Comparison of ENCODE assay signal across 8 cellular contexts in genomic region chr6:3163248-3163594, GRCh38. TPM values are rescaled to one million over a fixed set of nuclear protein-coding genes. Genes with fewer than 3 reads are reported as not detected.
DNase-seq lines count a peak whose midpoint lies in the region; ATAC-seq and TF ChIP-seq lines count a peak whose summit lies in the region.

No MANE protein-coding gene starts in this region.

- H3K27me3 Mint-ChIP-seq in activated naive CD8-positive, alpha-beta T cell treated with anti-CD3 and anti-CD28 coated beads, Interleukin-2, amount 10 ng/mL, durations not matched to agents 7 days and 5 days: peaks cover 32% of the 10 kb centered on the region

- no peak for DNase-seq in activated naive CD8-positive, alpha-beta T cell treated with anti-CD3 and anti-CD28 coated beads, Interleukin-2, amount 10 ng/mL, durations not matched to agents 7 days and 5 days
- no peak for DNase-seq in vagina (ENCODE audit: extremely low spot score in 2 of 2)
- DNase-seq in activated CD4-positive, CD25-positive, alpha-beta regulatory T cell treated with anti-CD3 and anti-CD28 coated beads, Interleukin-2, amount 50 U/mL, for 72 hours: no peak
- no peak for DNase-seq in NCI-H524 (lab: John Stamatoyannopoulos, UW)

- H3K9me3 ChIP-seq in liver (ENCODE audit: control insufficient read depth in 4 of 4, low read length in 3 of 4) (no peaks in the 10 kb centered on the region), vagina (no peaks in the 10 kb centered on the region)

- no peaks in the 10 kb centered on the region for H3K27me3 ChIP-seq in liver (ENCODE audit: control insufficient read depth in 4 of 4, insufficient read depth in 4 of 4, low read length in 3 of 4)
- H3K27me3 ChIP-seq in vagina: no peaks in the 10 kb centered on the region

- H3K27ac Mint-ChIP-seq in activated naive CD8-positive, alpha-beta T cell treated with anti-CD3 and anti-CD28 coated beads, Interleukin-2, amount 10 ng/mL, durations not matched to agents 7 days and 5 days: peak overlapping the region; percentile 50

- 19% methylated on average over 13 of the region's 13 CpGs for WGBS in liver

- POLR2A ChIA-PET in activated naive CD8-positive, alpha-beta T cell treated with anti-CD3 and anti-CD28 coated beads, Interleukin-2, amount 10 ng/mL, durations not matched to agents 7 days and 5 days (lab: Charles Lee): interaction anchor here (1.5 kb wide), 1 partner anchor 96 kb away, joined by 5 read pairs; no protein-coding TSS in a partner anchor

- peak; percentile 4 for ATAC-seq in HG02970 (IDR thresholded peaks at IDR 0.05; ENCODE audit: low FRiP score, unreplicated experiment)
- ATAC-seq in activated naive CD8-positive, alpha-beta T cell treated with anti-CD3 and anti-CD28 coated beads, Interleukin-2, amount 10 ng/mL, durations not matched to agents 7 days and 5 days (ENCODE audit: low read depth): peak; percentile 1
- no peak for ATAC-seq in HG02759 (IDR thresholded peaks at IDR 0.05; ENCODE audit: unreplicated experiment)

- peaks cover 18% of the 10 kb centered on the region for H3K4me1 Mint-ChIP-seq in activated naive CD8-positive, alpha-beta T cell treated with anti-CD3 and anti-CD28 coated beads, Interleukin-2, amount 10 ng/mL, durations not matched to agents 7 days and 5 days

- H3K27ac ChIP-seq in liver (ENCODE audit: low read depth in 1 of 2, low read length in 2 of 2) (no peak overlapping the region), vagina (peak overlapping the region; percentile 95)

- no peak for TF ChIP-seq CTCF in liver (IDR thresholded peaks at IDR 0.05; ENCODE audit: low read depth, low read length, missing input control)
- TF ChIP-seq CTCF in vagina (IDR thresholded peaks at IDR 0.05): no peak

- H3K36me3 ChIP-seq in liver (ENCODE audit: control insufficient read depth in 4 of 4, insufficient read depth in 3 of 4, low read depth in 1 of 4, low read length in 3 of 4) (no peaks in the 10 kb centered on the region), vagina (no peaks in the 10 kb centered on the region)

- H3K36me3 Mint-ChIP-seq in activated naive CD8-positive, alpha-beta T cell treated with anti-CD3 and anti-CD28 coated beads, Interleukin-2, amount 10 ng/mL, durations not matched to agents 7 days and 5 days: peaks cover 3% of the 10 kb centered on the region

- H3K9me3 Mint-ChIP-seq in activated naive CD8-positive, alpha-beta T cell treated with anti-CD3 and anti-CD28 coated beads, Interleukin-2, amount 10 ng/mL, durations not matched to agents 7 days and 5 days: no peaks in the 10 kb centered on the region

- TF ChIP-seq RAD21 in liver (IDR thresholded peaks at IDR 0.05): no peak

- H3K4me3 ChIP-seq in liver (ENCODE audit: low read depth in 1 of 3, low read length in 3 of 3) (peak overlapping the region in 2 of 3 donors; percentile 46 to 85), vagina (peak overlapping the region; percentile 78 to 82)

- peak overlapping the region in 1 of 2 donors; percentile 44 for H3K9ac ChIP-seq in liver (ENCODE audit: low read depth in 1 of 2, low read length in 2 of 2)

- TF ChIP-seq POLR2A in GM10847 (IDR thresholded peaks at IDR 0.05; ENCODE audit: extremely low read depth, insufficient read length) (peak; percentile 34), vagina (IDR thresholded peaks at IDR 0.05) (no peak)

- H3K4me1 ChIP-seq in liver (ENCODE audit: control insufficient read depth in 4 of 4, insufficient read depth in 4 of 4, low read length in 3 of 4) (peaks cover 0 to 11% (median 4%) of the 10 kb centered on the region in 4 donors), vagina (peaks cover 30% of the 10 kb centered on the region)

- H3K4me3 Mint-ChIP-seq in activated naive CD8-positive, alpha-beta T cell treated with anti-CD3 and anti-CD28 coated beads, Interleukin-2, amount 10 ng/mL, durations not matched to agents 7 days and 5 days: peak overlapping the region; percentile 91

- intact Hi-C loops in vagina (cut with DNase I): no loop called here

TF ChIP-seq in liver, 16 proteins besides CTCF, POLR2A, EP300 and RAD21:
- TF ChIP-seq SP1 (IDR thresholded peaks at IDR 0.05) (no peak), HNF4A (conservative IDR thresholded peaks at IDR 0.05) (no peak), EGR1 (IDR thresholded peaks at IDR 0.05; ENCODE audit: low read depth in 2 of 2) (no peak), JUND (IDR thresholded peaks at IDR 0.05) (no peak), FOXA1 (IDR thresholded peaks at IDR 0.05) (no peak)
- TF ChIP-seq, protein P1, sequence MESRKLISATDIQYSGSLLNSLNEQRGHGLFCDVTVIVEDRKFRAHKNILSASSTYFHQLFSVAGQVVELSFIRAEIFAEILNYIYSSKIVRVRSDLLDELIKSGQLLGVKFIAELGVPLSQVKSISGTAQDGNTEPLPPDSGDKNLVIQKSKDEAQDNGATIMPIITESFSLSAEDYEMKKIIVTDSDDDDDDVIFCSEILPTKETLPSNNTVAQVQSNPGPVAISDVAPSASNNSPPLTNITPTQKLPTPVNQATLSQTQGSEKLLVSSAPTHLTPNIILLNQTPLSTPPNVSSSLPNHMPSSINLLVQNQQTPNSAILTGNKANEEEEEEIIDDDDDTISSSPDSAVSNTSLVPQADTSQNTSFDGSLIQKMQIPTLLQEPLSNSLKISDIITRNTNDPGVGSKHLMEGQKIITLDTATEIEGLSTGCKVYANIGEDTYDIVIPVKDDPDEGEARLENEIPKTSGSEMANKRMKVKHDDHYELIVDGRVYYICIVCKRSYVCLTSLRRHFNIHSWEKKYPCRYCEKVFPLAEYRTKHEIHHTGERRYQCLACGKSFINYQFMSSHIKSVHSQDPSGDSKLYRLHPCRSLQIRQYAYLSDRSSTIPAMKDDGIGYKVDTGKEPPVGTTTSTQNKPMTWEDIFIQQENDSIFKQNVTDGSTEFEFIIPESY (IDR thresholded peaks at IDR 0.05): no peak

RNA-seq across cellular contexts. Expression of gene TUBB2A, which starts 5.9 kb away (rescaled TPM):
- total RNA-seq in activated naive CD8-positive, alpha-beta T cell treated with anti-CD3 and anti-CD28 coated beads, Interleukin-2, amount 10 ng/mL, durations not matched to agents 7 days and 5 days: 1 to 10 TPM; 1.9 to 2.2 TPM
- 10 to 100 TPM; 89.8 to 94.8 TPM for total RNA-seq in liver
- 10 to 100 TPM; 53.5 to 86.3 TPM for polyA plus RNA-seq in liver
- total RNA-seq in vagina: 72.7 TPM

RNA-seq across cellular contexts. Expression of gene BPHL, which starts 44.7 kb away (rescaled TPM):
- total RNA-seq in activated naive CD8-positive, alpha-beta T cell treated with anti-CD3 and anti-CD28 coated beads, Interleukin-2, amount 10 ng/mL, durations not matched to agents 7 days and 5 days: 1 to 10 TPM; 7.7 to 8.4 TPM
- total RNA-seq in liver (10 to 100 TPM; 16.0 to 33.4 TPM), vagina (10.3 TPM)
- 10 to 100 TPM; 29.6 to 90.8 TPM for polyA plus RNA-seq in liver

Comparison
In these comparisons a context has a peak if more than half of its experiments do, and no peak if none do; other contexts are left out.
1. RNA of gene TUBB2A, which starts 5.9 kb away (total RNA-seq): 89.8 to 94.8 TPM in liver and 72.7 TPM in vagina (single experiment); 1.9 to 2.2 TPM in activated naive CD8-positive, alpha-beta T cell treated with anti-CD3 and anti-CD28 coated beads, Interleukin-2, amount 10 ng/mL, durations not matched to agents 7 days and 5 days; every median in the first group is over 10 times any median in the second.